ENCODE assay signal across 16 cellular contexts in genomic region chr1:21762022-21762404, GRCh38. TPM values are rescaled to one million over a fixed set of nuclear protein-coding genes. Genes with fewer than 3 reads are reported as not detected.
DNase-seq lines count a peak whose midpoint lies in the region; ATAC-seq and TF ChIP-seq lines count a peak whose summit lies in the region.
"Had no signal": no experiment of that assay in that cellular context is flagged by ENCODE, and none has a peak within 500 bp of the region (broad histone marks: within the 10 kb centered on the region; RNA-seq: fewer than 3 reads in every experiment).

No MANE protein-coding gene starts in this region.

- H3K4me1 Mint-ChIP-seq in natural killer cell: peaks cover 31 to 62% of the 10 kb centered on the region in 2 donors
- H3K4me1 Mint-ChIP-seq in endodermal cell: peaks cover 33% of the 10 kb centered on the region

- H3K9me3 Mint-ChIP-seq in natural killer cell: no peaks in the 10 kb centered on the region
- H3K9me3 Mint-ChIP-seq in endodermal cell: no peaks in the 10 kb centered on the region
- H3K9me3 Mint-ChIP-seq: activated naive CD4-positive, alpha-beta T cell treated with anti-CD3 and anti-CD28 coated beads, Interleukin-2, amount 50 U/mL, for 72 hours had no signal

- intact Hi-C loops in natural killer cell (cut with micrococcal nuclease): no loop called here

- DNase-seq in GM12864 (ENCODE audit: low read depth) (no peak), MV-4-11 (lab: John Stamatoyannopoulos, UW) (peak; percentile 46), natural killer cell (no peak), endodermal cell (no peak), SIG-M5 treated with dmso at 0.1 percent for 504 hours (lab: John Stamatoyannopoulos, UW; ENCODE audit: unreplicated experiment) (no peak), GDM1 (lab: John Stamatoyannopoulos, UW) (no peak)
- DNase-seq: activated CD4-positive, CD25-positive, alpha-beta regulatory T cell; DMS 273 treated with DMSO at 0.1 percent for 48 hours; NCI-H187; NCI-H526 treated with DMSO at 0.1 percent for 48 hours; T-helper 1 cell had no signal

- H3K27ac ChIP-seq in endodermal cell (ENCODE audit: low read depth, low read length): no peak overlapping the region
- H3K27ac ChIP-seq: cardiac muscle cell had no signal

- H3K36me3 ChIP-seq in endodermal cell (ENCODE audit: control insufficient read depth, insufficient read depth, low read length): no peaks in the 10 kb centered on the region
- H3K36me3 ChIP-seq: cardiac muscle cell had no signal

- no peaks in the 10 kb centered on the region for H3K27me3 ChIP-seq in endodermal cell (ENCODE audit: control insufficient read depth, insufficient read depth, low read length, poor library complexity, severe bottlenecking)
- H3K27me3 ChIP-seq: cardiac muscle cell had no signal

- no peaks in the 10 kb centered on the region for H3K27me3 Mint-ChIP-seq in natural killer cell (ENCODE audit: low read depth in 2 of 2)
- no peaks in the 10 kb centered on the region for H3K27me3 Mint-ChIP-seq in endodermal cell (ENCODE audit: insufficient read depth)

- no peaks in the 10 kb centered on the region for H3K9me3 ChIP-seq in endodermal cell (ENCODE audit: control insufficient read depth, low read length)

- H3K4me3 ChIP-seq in GM12864 (ENCODE audit: low read depth, low read length) (peak overlapping the region; percentile 6; the same call in 1 of the 2 replicates), endodermal cell (ENCODE audit: low read length) (no peak overlapping the region)
- H3K4me3 ChIP-seq: cardiac muscle cell had no signal

- ATAC-seq in GM21367 (IDR thresholded peaks at IDR 0.05; ENCODE audit: unreplicated experiment) (peak; percentile 41), natural killer cell (no peak), GM19324 (IDR thresholded peaks at IDR 0.05; ENCODE audit: low FRiP score, unreplicated experiment) (no peak)
- ATAC-seq: activated naive CD4-positive, alpha-beta T cell treated with anti-CD3 and anti-CD28 coated beads, Interleukin-2, amount 50 U/mL, for 72 hours had no signal

- peaks cover 2% of the 10 kb centered on the region for H3K4me1 ChIP-seq in endodermal cell (ENCODE audit: control insufficient read depth, insufficient read depth, low read length)

- no peak overlapping the region for H3K9ac ChIP-seq in endodermal cell (ENCODE audit: extremely low read depth, low read length, poor library complexity, severe bottlenecking)

- TF ChIP-seq CTCF in GM12864 (IDR thresholded peaks at IDR 0.05; ENCODE audit: low read depth, low read length, missing control alignments): no peak
- no peak for TF ChIP-seq CTCF in natural killer cell (IDR thresholded peaks at IDR 0.05)
- TF ChIP-seq CTCF in endodermal cell (conservative IDR thresholded peaks at IDR 0.05): no peak

- WGBS in endodermal cell (ENCODE audit: insufficient coverage in 1 of 2, insufficient read length in 1 of 2), 2 experiments: 93 to 97% methylated on average over 8 of the region's 8 CpGs

- H3K27ac Mint-ChIP-seq in natural killer cell: peak overlapping the region; percentile 59 to 70
- no peak overlapping the region for H3K27ac Mint-ChIP-seq in endodermal cell
- H3K27ac Mint-ChIP-seq: activated naive CD4-positive, alpha-beta T cell treated with anti-CD3 and anti-CD28 coated beads, Interleukin-2, amount 50 U/mL, for 72 hours had no signal

- H3K36me3 Mint-ChIP-seq in natural killer cell: no peaks in the 10 kb centered on the region
- peaks cover 2% of the 10 kb centered on the region for H3K36me3 Mint-ChIP-seq in endodermal cell (ENCODE audit: low read depth)
- H3K36me3 Mint-ChIP-seq: activated naive CD4-positive, alpha-beta T cell treated with anti-CD3 and anti-CD28 coated beads, Interleukin-2, amount 50 U/mL, for 72 hours had no signal

- no peak overlapping the region for H3K4me3 Mint-ChIP-seq in natural killer cell
- no peak overlapping the region for H3K4me3 Mint-ChIP-seq in endodermal cell

RNA-seq across cellular contexts. Expression of gene USP48, which starts 20.9 kb away (rescaled TPM):
- total RNA-seq in natural killer cell (100 to 1,000 TPM in 1 of 3 donors, 10 to 100 TPM in 2; 71.4 to 127 (median 90.5) TPM), endodermal cell (10 to 100 TPM; 73.8 to 78.6 TPM)
- polyA plus RNA-seq in endodermal cell (2013, experiment 1 of 2): 47.3 TPM
- 44.4 TPM for polyA plus RNA-seq in endodermal cell (2013, experiment 2 of 2)

RNA-seq across cellular contexts. Expression of gene LDLRAD2, which starts 50.1 kb away (rescaled TPM):
- total RNA-seq in natural killer cell (1 to 10 TPM; 2.8 to 3.9 (median 3.6) TPM), endodermal cell (under 1 TPM; 0.58 to 0.88 TPM)
- 0.39 TPM for polyA plus RNA-seq in endodermal cell (2013, experiment 1 of 2)
- polyA plus RNA-seq in endodermal cell (2013, experiment 2 of 2): 0.33 TPM
- total RNA-seq: fibroblast of villous mesenchyme had no signal
